30 cellular contexts compared by ENCODE assay signal in the genomic region with DNA sequence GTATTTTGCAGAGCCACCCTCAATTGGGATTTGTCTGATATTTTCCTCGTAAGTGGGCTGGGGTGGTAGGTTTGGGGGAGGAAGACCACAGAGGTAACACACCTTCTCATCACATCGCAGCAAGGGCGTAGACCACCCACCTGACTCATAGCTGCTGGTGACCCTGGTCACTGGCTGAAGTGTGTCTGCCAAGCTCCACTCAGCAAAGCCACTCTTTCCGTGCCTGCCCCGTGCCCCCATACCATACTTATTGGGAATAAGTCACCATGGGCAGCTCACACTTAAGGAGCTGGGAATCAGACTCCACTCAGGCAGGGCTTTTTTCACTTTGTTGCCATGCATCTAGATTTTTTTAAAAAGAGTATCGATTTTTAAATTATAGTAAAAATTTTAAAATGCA.
"Had no signal": no experiment of that assay in that cellular context is flagged by ENCODE, and none has a peak within 500 bp of the region (broad histone marks: within the 10 kb centered on the region; RNA-seq: fewer than 3 reads in every experiment).

No MANE protein-coding gene starts in this region.

- DNase-seq: activated CD4-positive, alpha-beta memory T cell treated with anti-CD3 and anti-CD28 coated beads for 36 hours; activated CD4-positive, alpha-beta T cell treated with anti-CD3 and anti-CD28 coated beads for 48 hours; activated gamma-delta T cell; activated naive CD4-positive, alpha-beta T cell treated with anti-CD3 and anti-CD28 coated beads, Interleukin-2, amount 10 ng/mL, durations not matched to agents 7 days and 5 days; activated naive CD8-positive, alpha-beta T cell treated with anti-CD3 and anti-CD28 coated beads, Interleukin-2, amount 50 U/mL, for 24 hours; activated T-cell treated with anti-CD3 and anti-CD28 coated beads for 4 hours; dermis blood vessel endothelial cell; effector CD4-positive, alpha-beta T cell; esophagus squamous epithelium; foreskin melanocyte; left cardiac atrium; naive B cell; nephron progenitor cell; retina; sigmoid colon; small intestine; stimulated activated CD4-positive, alpha-beta T cell treated with anti-CD3 and anti-CD28 coated beads, Interleukin-1b, Interleukin-23, amount 100 ng/mL, for 48 hours; stimulated activated CD4-positive, alpha-beta T cell treated with anti-CD3 and anti-CD28 coated beads, Interleukin-4, amount 100 ng/mL, for 4 hours; stimulated activated CD8-positive, alpha-beta memory T cell treated with anti-CD3 and anti-CD28 coated beads, Interleukin-4, amount 100 ng/mL, for 48 hours; stimulated activated naive CD8-positive, alpha-beta T cell treated with anti-CD3 and anti-CD28 coated beads, Interleukin-15, amount 100 ng/mL, for 72 hours; tibial artery had no signal

- H3K27me3 ChIP-seq: breast epithelium, neutrophil, ovary, tibial artery had no signal

- H3K36me3 ChIP-seq: breast epithelium, esophagus squamous epithelium, neutrophil, ovary, prostate gland, sigmoid colon, tibial artery had no signal

- H3K4me3 ChIP-seq: breast epithelium, esophagus squamous epithelium, ovary, prostate gland, sigmoid colon, tibial artery had no signal

- H3K27ac ChIP-seq: breast epithelium, epithelial cell of prostate, esophagus squamous epithelium, neutrophil, ovary, prostate gland, sigmoid colon, tibial artery, VCaP had no signal

- H3K4me1 ChIP-seq: breast epithelium, esophagus squamous epithelium, prostate gland, sigmoid colon, tibial artery had no signal

- FAIRE-seq: endometrium, islet of Langerhans, small intestine had no signal

- H3K9me3 ChIP-seq: ovary, prostate gland had no signal

- ATAC-seq: activated naive CD8-positive, alpha-beta T cell treated with anti-CD3 and anti-CD28 coated beads, Interleukin-2, amount 50 U/mL, for 24 hours; left cardiac atrium; stimulated activated memory B cell treated with anti-CD40 and anti-IgM and Interleukin-4, amounts not matched to agents 10 μg/mL and 1 μg/mL and 100 μg/mL, for 72 hours; stimulated activated naive CD8-positive, alpha-beta T cell treated with anti-CD3 and anti-CD28 coated beads, Interleukin-15, amount 100 ng/mL, for 72 hours had no signal
